1 cellular context compared by ENCODE assay signal in the genomic region with DNA sequence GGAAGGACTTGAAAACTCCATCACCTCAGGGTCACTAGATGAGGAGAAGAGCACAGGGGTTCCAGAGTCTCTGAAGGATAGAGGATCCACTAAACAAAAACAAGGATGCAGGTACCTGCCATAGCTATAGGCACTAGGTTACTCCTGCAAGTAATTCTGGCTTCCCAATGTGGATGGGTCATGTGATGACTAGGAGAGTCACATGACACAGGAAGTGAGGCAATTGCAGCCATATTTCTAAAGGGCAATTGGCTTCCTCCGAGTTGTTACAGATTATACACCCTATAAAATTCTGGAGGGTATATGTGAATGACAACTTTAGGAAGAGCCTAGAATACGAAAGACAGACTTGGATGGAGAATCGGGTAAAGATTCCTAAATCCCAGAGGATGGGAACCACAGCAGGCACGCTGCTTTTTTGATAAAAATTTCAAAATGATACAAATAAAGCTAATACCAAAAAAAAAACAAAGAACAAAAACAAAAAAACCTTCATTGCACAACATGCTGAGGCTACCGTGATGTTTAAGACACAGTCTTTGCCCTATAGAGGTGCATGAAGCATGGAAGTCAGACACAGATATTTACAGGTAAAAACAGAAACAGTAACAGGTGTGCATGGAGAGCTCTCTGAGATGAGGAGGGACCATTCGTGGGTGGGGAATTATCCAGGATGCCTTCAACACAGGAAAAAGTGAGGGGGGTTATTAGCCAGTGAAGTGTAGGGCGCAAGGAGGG.
TF ChIP-seq lines count a peak whose summit lies in the region.

No MANE protein-coding gene starts in this region.

TF ChIP-seq in SK-N-SH, 30 proteins besides CTCF, POLR2A, EP300 and RAD21:
- TF ChIP-seq TCF12 (IDR thresholded peaks at IDR 0.05) (no peak), EZH2phosphoT487 (IDR thresholded peaks at IDR 0.05; ENCODE audit: borderline replicate concordance, low read depth) (no peak), MXI1 (IDR thresholded peaks at IDR 0.05; ENCODE audit: low read depth, low read length) (peak; percentile 47; the same call in 1 of the 2 replicates), RCOR1 (IDR thresholded peaks at IDR 0.05; ENCODE audit: low read length) (0 out of 2 replicates have a peak, but pooled peaks have one; percentile 40), GABPA (IDR thresholded peaks at IDR 0.05; ENCODE audit: low read depth) (peak; percentile 39; the same call in 1 of the 2 replicates), FOSL2 (IDR thresholded peaks at IDR 0.05; ENCODE audit: borderline replicate concordance, low read depth) (no peak), GATA2 (CRISPR knock-in tag; IDR thresholded peaks at IDR 0.05) (no peak), TEAD4 (IDR thresholded peaks at IDR 0.05; ENCODE audit: borderline replicate concordance, insufficient read depth) (no peak), NRF1 (IDR thresholded peaks at IDR 0.05; ENCODE audit: low read depth, low read length) (no peak), MEF2A (IDR thresholded peaks at IDR 0.05; ENCODE audit: borderline replicate concordance, low read depth) (no peak), SMC3 (IDR thresholded peaks at IDR 0.05; ENCODE audit: low read depth, low read length) (no peak), TAF1 (IDR thresholded peaks at IDR 0.05; ENCODE audit: borderline replicate concordance, low read depth, low read length) (peak; percentile 58; the same call in 1 of the 2 replicates), ELF1 (IDR thresholded peaks at IDR 0.05) (peak; percentile 87), YY1 (IDR thresholded peaks at IDR 0.05; ENCODE audit: low read depth) (peak; percentile 97), JUND (IDR thresholded peaks at IDR 0.05) (no peak), FOXM1 (IDR thresholded peaks at IDR 0.05; ENCODE audit: low read depth) (no peak), RFX5 (IDR thresholded peaks at IDR 0.05; ENCODE audit: low read length) (no peak), NFIC (IDR thresholded peaks at IDR 0.05; ENCODE audit: borderline replicate concordance) (no peak), CHD2 (IDR thresholded peaks at IDR 0.05; ENCODE audit: low read length, partially characterized antibody) (no peak), RXRA (IDR thresholded peaks at IDR 0.05; ENCODE audit: borderline replicate concordance, low read depth) (no peak), POLR2AphosphoS5 (IDR thresholded peaks at IDR 0.05; ENCODE audit: low read depth, low read length) (peak; percentile 12; the same call in 1 of the 2 replicates), FOXJ3 (CRISPR knock-in tag; IDR thresholded peaks at IDR 0.05) (no peak), SIN3A (IDR thresholded peaks at IDR 0.05; ENCODE audit: borderline replicate concordance, low read depth, low read length) (peak; percentile 79; the same call in 1 of the 2 replicates)
- TF ChIP-seq, protein P1, sequence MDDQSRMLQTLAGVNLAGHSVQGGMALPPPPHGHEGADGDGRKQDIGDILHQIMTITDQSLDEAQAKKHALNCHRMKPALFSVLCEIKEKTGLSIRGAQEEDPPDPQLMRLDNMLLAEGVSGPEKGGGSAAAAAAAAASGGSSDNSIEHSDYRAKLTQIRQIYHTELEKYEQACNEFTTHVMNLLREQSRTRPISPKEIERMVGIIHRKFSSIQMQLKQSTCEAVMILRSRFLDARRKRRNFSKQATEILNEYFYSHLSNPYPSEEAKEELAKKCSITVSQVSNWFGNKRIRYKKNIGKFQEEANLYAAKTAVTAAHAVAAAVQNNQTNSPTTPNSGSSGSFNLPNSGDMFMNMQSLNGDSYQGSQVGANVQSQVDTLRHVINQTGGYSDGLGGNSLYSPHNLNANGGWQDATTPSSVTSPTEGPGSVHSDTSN (IDR thresholded peaks at IDR 0.05), result no peak
- TF ChIP-seq, protein P2, sequence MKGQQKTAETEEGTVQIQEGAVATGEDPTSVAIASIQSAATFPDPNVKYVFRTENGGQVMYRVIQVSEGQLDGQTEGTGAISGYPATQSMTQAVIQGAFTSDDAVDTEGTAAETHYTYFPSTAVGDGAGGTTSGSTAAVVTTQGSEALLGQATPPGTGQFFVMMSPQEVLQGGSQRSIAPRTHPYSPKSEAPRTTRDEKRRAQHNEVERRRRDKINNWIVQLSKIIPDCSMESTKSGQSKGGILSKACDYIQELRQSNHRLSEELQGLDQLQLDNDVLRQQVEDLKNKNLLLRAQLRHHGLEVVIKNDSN (IDR thresholded peaks at IDR 0.05; ENCODE audit: borderline replicate concordance, low read depth), result peak; percentile 99
- TF ChIP-seq, protein P3, sequence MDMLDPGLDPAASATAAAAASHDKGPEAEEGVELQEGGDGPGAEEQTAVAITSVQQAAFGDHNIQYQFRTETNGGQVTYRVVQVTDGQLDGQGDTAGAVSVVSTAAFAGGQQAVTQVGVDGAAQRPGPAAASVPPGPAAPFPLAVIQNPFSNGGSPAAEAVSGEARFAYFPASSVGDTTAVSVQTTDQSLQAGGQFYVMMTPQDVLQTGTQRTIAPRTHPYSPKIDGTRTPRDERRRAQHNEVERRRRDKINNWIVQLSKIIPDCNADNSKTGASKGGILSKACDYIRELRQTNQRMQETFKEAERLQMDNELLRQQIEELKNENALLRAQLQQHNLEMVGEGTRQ (IDR thresholded peaks at IDR 0.05; ENCODE audit: borderline replicate concordance, low read depth, low read length), result peak; percentile 97
- TF ChIP-seq, protein P4, sequence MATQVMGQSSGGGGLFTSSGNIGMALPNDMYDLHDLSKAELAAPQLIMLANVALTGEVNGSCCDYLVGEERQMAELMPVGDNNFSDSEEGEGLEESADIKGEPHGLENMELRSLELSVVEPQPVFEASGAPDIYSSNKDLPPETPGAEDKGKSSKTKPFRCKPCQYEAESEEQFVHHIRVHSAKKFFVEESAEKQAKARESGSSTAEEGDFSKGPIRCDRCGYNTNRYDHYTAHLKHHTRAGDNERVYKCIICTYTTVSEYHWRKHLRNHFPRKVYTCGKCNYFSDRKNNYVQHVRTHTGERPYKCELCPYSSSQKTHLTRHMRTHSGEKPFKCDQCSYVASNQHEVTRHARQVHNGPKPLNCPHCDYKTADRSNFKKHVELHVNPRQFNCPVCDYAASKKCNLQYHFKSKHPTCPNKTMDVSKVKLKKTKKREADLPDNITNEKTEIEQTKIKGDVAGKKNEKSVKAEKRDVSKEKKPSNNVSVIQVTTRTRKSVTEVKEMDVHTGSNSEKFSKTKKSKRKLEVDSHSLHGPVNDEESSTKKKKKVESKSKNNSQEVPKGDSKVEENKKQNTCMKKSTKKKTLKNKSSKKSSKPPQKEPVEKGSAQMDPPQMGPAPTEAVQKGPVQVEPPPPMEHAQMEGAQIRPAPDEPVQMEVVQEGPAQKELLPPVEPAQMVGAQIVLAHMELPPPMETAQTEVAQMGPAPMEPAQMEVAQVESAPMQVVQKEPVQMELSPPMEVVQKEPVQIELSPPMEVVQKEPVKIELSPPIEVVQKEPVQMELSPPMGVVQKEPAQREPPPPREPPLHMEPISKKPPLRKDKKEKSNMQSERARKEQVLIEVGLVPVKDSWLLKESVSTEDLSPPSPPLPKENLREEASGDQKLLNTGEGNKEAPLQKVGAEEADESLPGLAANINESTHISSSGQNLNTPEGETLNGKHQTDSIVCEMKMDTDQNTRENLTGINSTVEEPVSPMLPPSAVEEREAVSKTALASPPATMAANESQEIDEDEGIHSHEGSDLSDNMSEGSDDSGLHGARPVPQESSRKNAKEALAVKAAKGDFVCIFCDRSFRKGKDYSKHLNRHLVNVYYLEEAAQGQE (IDR thresholded peaks at IDR 0.05; ENCODE audit: low read depth, low read length), result no peak
- TF ChIP-seq, protein P5, sequence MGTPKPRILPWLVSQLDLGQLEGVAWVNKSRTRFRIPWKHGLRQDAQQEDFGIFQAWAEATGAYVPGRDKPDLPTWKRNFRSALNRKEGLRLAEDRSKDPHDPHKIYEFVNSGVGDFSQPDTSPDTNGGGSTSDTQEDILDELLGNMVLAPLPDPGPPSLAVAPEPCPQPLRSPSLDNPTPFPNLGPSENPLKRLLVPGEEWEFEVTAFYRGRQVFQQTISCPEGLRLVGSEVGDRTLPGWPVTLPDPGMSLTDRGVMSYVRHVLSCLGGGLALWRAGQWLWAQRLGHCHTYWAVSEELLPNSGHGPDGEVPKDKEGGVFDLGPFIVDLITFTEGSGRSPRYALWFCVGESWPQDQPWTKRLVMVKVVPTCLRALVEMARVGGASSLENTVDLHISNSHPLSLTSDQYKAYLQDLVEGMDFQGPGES (IDR thresholded peaks at IDR 0.05; ENCODE audit: low read depth, low read length), result no peak
- TF ChIP-seq, protein P6, sequence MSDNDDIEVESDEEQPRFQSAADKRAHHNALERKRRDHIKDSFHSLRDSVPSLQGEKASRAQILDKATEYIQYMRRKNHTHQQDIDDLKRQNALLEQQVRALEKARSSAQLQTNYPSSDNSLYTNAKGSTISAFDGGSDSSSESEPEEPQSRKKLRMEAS (IDR thresholded peaks at IDR 0.05; ENCODE audit: low read depth), result no peak
- TF ChIP-seq, protein P7, sequence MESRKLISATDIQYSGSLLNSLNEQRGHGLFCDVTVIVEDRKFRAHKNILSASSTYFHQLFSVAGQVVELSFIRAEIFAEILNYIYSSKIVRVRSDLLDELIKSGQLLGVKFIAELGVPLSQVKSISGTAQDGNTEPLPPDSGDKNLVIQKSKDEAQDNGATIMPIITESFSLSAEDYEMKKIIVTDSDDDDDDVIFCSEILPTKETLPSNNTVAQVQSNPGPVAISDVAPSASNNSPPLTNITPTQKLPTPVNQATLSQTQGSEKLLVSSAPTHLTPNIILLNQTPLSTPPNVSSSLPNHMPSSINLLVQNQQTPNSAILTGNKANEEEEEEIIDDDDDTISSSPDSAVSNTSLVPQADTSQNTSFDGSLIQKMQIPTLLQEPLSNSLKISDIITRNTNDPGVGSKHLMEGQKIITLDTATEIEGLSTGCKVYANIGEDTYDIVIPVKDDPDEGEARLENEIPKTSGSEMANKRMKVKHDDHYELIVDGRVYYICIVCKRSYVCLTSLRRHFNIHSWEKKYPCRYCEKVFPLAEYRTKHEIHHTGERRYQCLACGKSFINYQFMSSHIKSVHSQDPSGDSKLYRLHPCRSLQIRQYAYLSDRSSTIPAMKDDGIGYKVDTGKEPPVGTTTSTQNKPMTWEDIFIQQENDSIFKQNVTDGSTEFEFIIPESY (IDR thresholded peaks at IDR 0.05; ENCODE audit: borderline replicate concordance, low read depth), result no peak
